Comparison of ENCODE assay signal across 9 cellular contexts in genomic region chr12:132275110-132275531, GRCh38. TPM values are rescaled to one million over a fixed set of nuclear protein-coding genes. Genes with fewer than 3 reads are reported as not detected.
DNase-seq lines count a peak whose midpoint lies in the region; ATAC-seq, FAIRE-seq and TF ChIP-seq lines count a peak whose summit lies in the region.
"Had no signal": no experiment of that assay in that cellular context is flagged by ENCODE, and none has a peak within 500 bp of the region (broad histone marks: within the 10 kb centered on the region; RNA-seq: fewer than 3 reads in every experiment).

No MANE protein-coding gene starts in this region.

- ATAC-seq in psoas muscle (no peak), GM21515 (IDR thresholded peaks at IDR 0.05; ENCODE audit: unreplicated experiment) (no peak)
- ATAC-seq in CD8-positive, alpha-beta T cell: no peak

- TF ChIP-seq CTCF in endothelial cell (IDR thresholded peaks at IDR 0.05; ENCODE audit: unreplicated experiment): no peak
- no peak for TF ChIP-seq CTCF in psoas muscle (IDR thresholded peaks at IDR 0.05)
- no peak for TF ChIP-seq CTCF in CD8-positive, alpha-beta T cell (IDR thresholded peaks at IDR 0.05)

- no peak overlapping the region for H3K4me3 Mint-ChIP-seq in endothelial cell (ENCODE audit: unreplicated experiment)
- no peak overlapping the region for H3K4me3 Mint-ChIP-seq in CD8-positive, alpha-beta T cell

- H3K9me3 Mint-ChIP-seq in endothelial cell (ENCODE audit: unreplicated experiment): no peaks in the 10 kb centered on the region
- no peaks in the 10 kb centered on the region for H3K9me3 Mint-ChIP-seq in CD8-positive, alpha-beta T cell

- DNase-seq in H54 (ENCODE audit: insufficient read length, low spot score) (peak; percentile 99), NCI-H460 (ENCODE audit: extremely low read depth, low read depth) (peak; percentile 66), endothelial cell (ENCODE audit: low spot score) (peak; percentile 43), psoas muscle (no peak), UCSD-AML1 (lab: John Stamatoyannopoulos, UW; ENCODE audit: unreplicated experiment) (no peak)
- no peak for DNase-seq in CD8-positive, alpha-beta T cell

- H3K27me3 ChIP-seq in rectal smooth muscle tissue (ENCODE audit: control insufficient read depth, insufficient read depth, low read length): no peaks in the 10 kb centered on the region
- H3K27me3 ChIP-seq in psoas muscle (ENCODE audit: insufficient read depth in 3 of 3, low read length in 2 of 3): peaks cover 0 to 94% (median 24%) of the 10 kb centered on the region in 3 donors
- no peaks in the 10 kb centered on the region for H3K27me3 ChIP-seq in CD8-positive, alpha-beta T cell (ENCODE audit: insufficient read depth, low read length)

- CTCF ChIA-PET in CD8-positive, alpha-beta T cell (lab: Charles Lee): no interaction called here

- H3K27ac Mint-ChIP-seq in endothelial cell (ENCODE audit: unreplicated experiment): no peak overlapping the region
- H3K27ac Mint-ChIP-seq in CD8-positive, alpha-beta T cell: no peak overlapping the region

- H3K4me1 ChIP-seq in rectal smooth muscle tissue (ENCODE audit: control insufficient read depth, insufficient read depth, low read length) (peaks cover 12% of the 10 kb centered on the region), psoas muscle (no peaks in the 10 kb centered on the region)
- no peaks in the 10 kb centered on the region for H3K4me1 ChIP-seq in CD8-positive, alpha-beta T cell (ENCODE audit: insufficient read depth, low read length)

- 21 to 34% (median 23%) methylated on average over 13 of the region's 13 CpGs for WGBS in psoas muscle, 3 donors

- POLR2A ChIA-PET in CD8-positive, alpha-beta T cell (lab: Charles Lee): no interaction called here

- H3K27me3 Mint-ChIP-seq in endothelial cell (ENCODE audit: unreplicated experiment): peaks cover 12% of the 10 kb centered on the region
- peaks cover 30% of the 10 kb centered on the region for H3K27me3 Mint-ChIP-seq in CD8-positive, alpha-beta T cell (ENCODE audit: low read depth)

- FAIRE-seq in H54 (lab: Jason Lieb, UNC): peak; percentile 88
- FAIRE-seq: GM19239 had no signal

- H3K36me3 ChIP-seq in rectal smooth muscle tissue (ENCODE audit: control insufficient read depth, insufficient read depth, low read length): no peaks in the 10 kb centered on the region
- no peaks in the 10 kb centered on the region for H3K36me3 ChIP-seq in psoas muscle (ENCODE audit: insufficient read depth in 1 of 2, low read depth in 1 of 2)
- H3K36me3 ChIP-seq in CD8-positive, alpha-beta T cell (ENCODE audit: insufficient read depth, low read length): no peaks in the 10 kb centered on the region

- intact Hi-C loops in psoas muscle (cut with DNase I): no loop called here
- intact Hi-C loops in CD8-positive, alpha-beta T cell (cut with DNase I, micrococcal nuclease): no loop called here

- H3K4me3 ChIP-seq in rectal smooth muscle tissue (ENCODE audit: low read length): peak overlapping the region; percentile 33
- H3K4me3 ChIP-seq in psoas muscle: no peak overlapping the region
- no peak overlapping the region for H3K4me3 ChIP-seq in CD8-positive, alpha-beta T cell (ENCODE audit: low read depth, low read length)

- peaks cover 6% of the 10 kb centered on the region for H3K4me1 Mint-ChIP-seq in endothelial cell (ENCODE audit: unreplicated experiment)
- H3K4me1 Mint-ChIP-seq in CD8-positive, alpha-beta T cell (ENCODE audit: low read depth): no peaks in the 10 kb centered on the region

- peak; percentile 46 for TF ChIP-seq POLR2A in H54 (IDR thresholded peaks at IDR 0.05; ENCODE audit: low read depth, low read length)

- H3K9me3 ChIP-seq in psoas muscle: no peaks in the 10 kb centered on the region
- no peaks in the 10 kb centered on the region for H3K9me3 ChIP-seq in CD8-positive, alpha-beta T cell (ENCODE audit: low read length)

- H3K36me3 Mint-ChIP-seq in endothelial cell (ENCODE audit: low read depth, unreplicated experiment): peaks cover 6% of the 10 kb centered on the region
- H3K36me3 Mint-ChIP-seq in CD8-positive, alpha-beta T cell: no peaks in the 10 kb centered on the region

- H3K27ac ChIP-seq in rectal smooth muscle tissue (ENCODE audit: low read depth, low read length): no peak overlapping the region
- no peak overlapping the region for H3K27ac ChIP-seq in psoas muscle
- no peak overlapping the region for H3K27ac ChIP-seq in CD8-positive, alpha-beta T cell (ENCODE audit: low read depth, low read length)

- H3K9ac ChIP-seq in rectal smooth muscle tissue (ENCODE audit: low read length): no peak overlapping the region

RNA-seq across cellular contexts. Expression of gene GALNT9, which starts 54.3 kb away (rescaled TPM):
- not detected in 2 replicates for total RNA-seq in NCI-H460 (2014; rRNA removed; shearing (Covaris generic))
- 0.04 TPM in 1 of 2 replicates, not detected in the other for polyA plus RNA-seq in NCI-H460 (2014; cell fraction: nucleus; rRNA removed)
- total RNA-seq in endothelial cell (ENCODE audit: unreplicated experiment) (not detected), psoas muscle (not detected)
- polyA plus RNA-seq in psoas muscle: under 1 TPM; 0.01 to 0.21 (median 0.08) TPM
- not detected for total RNA-seq in CD8-positive, alpha-beta T cell

Comparison
In these comparisons a context has a peak if more than half of its experiments do, and no peak if none do; other contexts are left out.
1. DNase-seq: peak in H54 (single experiment), NCI-H460 (single experiment) and endothelial cell (single experiment); none in psoas muscle (0 of 2), CD8-positive, alpha-beta T cell (0 of 7) and UCSD-AML1 (single experiment).